Comparison of ENCODE assay signal across 34 cellular contexts in the genomic region with DNA sequence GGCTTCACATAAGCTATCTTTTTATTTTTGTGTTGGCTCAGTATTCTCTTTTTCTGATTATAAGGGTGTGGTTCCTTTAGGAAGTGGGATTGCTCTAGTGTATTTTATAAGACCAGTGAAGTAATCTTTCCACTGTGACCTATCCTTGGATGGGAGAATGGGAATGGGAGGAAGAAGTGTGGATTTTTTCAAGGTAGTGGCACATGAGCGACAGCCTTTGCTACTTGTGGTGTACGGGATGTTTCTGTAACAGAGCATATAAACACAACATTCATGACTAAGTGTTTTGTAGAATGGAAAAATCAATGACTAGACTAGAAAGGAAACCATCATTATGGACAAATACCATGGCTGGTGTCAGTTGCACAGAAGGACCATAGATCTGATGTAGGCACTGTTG.
DNase-seq lines count a peak whose midpoint lies in the region; ATAC-seq, FAIRE-seq and TF ChIP-seq lines count a peak whose summit lies in the region.
"Had no signal": no experiment of that assay in that cellular context is flagged by ENCODE, and none has a peak within 500 bp of the region (broad histone marks: within the 10 kb centered on the region; RNA-seq: fewer than 3 reads in every experiment).

No MANE protein-coding gene starts in this region.

- no peaks in the 10 kb centered on the region for H3K9me3 ChIP-seq in astrocyte (ENCODE audit: insufficient read depth, low read depth, low read length)
- H3K9me3 ChIP-seq in WERI-Rb-1 (ENCODE audit: severe bottlenecking): no peaks in the 10 kb centered on the region
- H3K9me3 ChIP-seq in naive thymus-derived CD4-positive, alpha-beta T cell (ENCODE audit: control insufficient read depth in 2 of 3, low read length in 3 of 3): no peaks in the 10 kb centered on the region
- H3K9me3 ChIP-seq: thoracic aorta, uterus had no signal

- no peak overlapping the region for H3K4me3 Mint-ChIP-seq in astrocyte (ENCODE audit: unreplicated experiment)
- no peak overlapping the region for H3K4me3 Mint-ChIP-seq in naive thymus-derived CD4-positive, alpha-beta T cell
- H3K4me3 Mint-ChIP-seq: activated naive CD8-positive, alpha-beta T cell treated with anti-CD3 and anti-CD28 coated beads, Interleukin-2, amount 50 U/mL, for 24 hours; activated T-cell treated with anti-CD3 and anti-CD28 coated beads, Interleukin-2, amount 50 U/mL, for 4 hours; CD4-positive, alpha-beta memory T cell; GM23338; memory B cell; T-helper 2 cell treated with Interferon-gamma antibody and Interleukin-4, amounts not matched to agents 5 μg/mL and 100 μg/mL, for 36 hours had no signal

- H3K36me3 Mint-ChIP-seq in astrocyte (ENCODE audit: low read depth, unreplicated experiment): no peaks in the 10 kb centered on the region
- H3K36me3 Mint-ChIP-seq in naive thymus-derived CD4-positive, alpha-beta T cell: no peaks in the 10 kb centered on the region
- H3K36me3 Mint-ChIP-seq: CD4-positive, alpha-beta memory T cell; memory B cell had no signal

- POLR2A ChIA-PET in naive thymus-derived CD4-positive, alpha-beta T cell (lab: Charles Lee): no interaction called here

- H3K9ac ChIP-seq in astrocyte (ENCODE audit: low read length): no peak overlapping the region

- CTCF ChIA-PET in naive thymus-derived CD4-positive, alpha-beta T cell (lab: Charles Lee): no interaction called here

- no peaks in the 10 kb centered on the region for H4K20me1 ChIP-seq in astrocyte (ENCODE audit: insufficient read depth, low read length)

- peaks cover 8% of the 10 kb centered on the region for H3K9me3 Mint-ChIP-seq in astrocyte (ENCODE audit: unreplicated experiment)
- peaks cover 0 to 18% (median 3%) of the 10 kb centered on the region in 11 donors for H3K9me3 Mint-ChIP-seq in naive thymus-derived CD4-positive, alpha-beta T cell
- H3K9me3 Mint-ChIP-seq: activated naive CD8-positive, alpha-beta T cell treated with anti-CD3 and anti-CD28 coated beads, Interleukin-2, amount 50 U/mL, for 24 hours; GM23338; T-helper 2 cell treated with Interferon-gamma antibody and Interleukin-4, amounts not matched to agents 5 μg/mL and 100 μg/mL, for 36 hours had no signal

- H3K4me1 Mint-ChIP-seq in astrocyte (ENCODE audit: low read depth, unreplicated experiment): no peaks in the 10 kb centered on the region
- H3K4me1 Mint-ChIP-seq in naive thymus-derived CD4-positive, alpha-beta T cell: no peaks in the 10 kb centered on the region
- H3K4me1 Mint-ChIP-seq: activated naive CD8-positive, alpha-beta T cell treated with anti-CD3 and anti-CD28 coated beads, Interleukin-2, amount 50 U/mL, for 24 hours; CD4-positive, alpha-beta memory T cell; GM23338; memory B cell had no signal

- H3K79me2 ChIP-seq in astrocyte (ENCODE audit: insufficient read depth, low read length): no peaks in the 10 kb centered on the region
- H3K79me2 ChIP-seq: hepatocyte had no signal

- no peak overlapping the region for H3K27ac Mint-ChIP-seq in astrocyte (ENCODE audit: unreplicated experiment)
- no peak overlapping the region for H3K27ac Mint-ChIP-seq in naive thymus-derived CD4-positive, alpha-beta T cell
- H3K27ac Mint-ChIP-seq: activated naive CD8-positive, alpha-beta T cell treated with anti-CD3 and anti-CD28 coated beads, Interleukin-2, amount 50 U/mL, for 24 hours; CD4-positive, alpha-beta memory T cell; GM23338; memory B cell; progenitor cell of endocrine pancreas; T-helper 2 cell treated with Interferon-gamma antibody and Interleukin-4, amounts not matched to agents 5 μg/mL and 100 μg/mL, for 36 hours had no signal

- intact Hi-C loops in Right ventricle myocardium superior (cut with DNase I): no loop called here
- intact Hi-C loops in cardiac septum (cut with DNase I): loop anchor here (10.0 kb wide), 1 partner anchor 111 kb away; no protein-coding TSS in a partner anchor
- intact Hi-C loops in naive thymus-derived CD4-positive, alpha-beta T cell (cut with micrococcal nuclease): no loop called here

- H3K4me2 ChIP-seq in astrocyte (ENCODE audit: low read length): no peak overlapping the region
- H3K4me2 ChIP-seq: GM23338, hepatocyte had no signal

- no peak overlapping the region for H2AFZ ChIP-seq in astrocyte (ENCODE audit: low read depth, low read length)
- H2AFZ ChIP-seq: GM23338, hepatocyte had no signal

- no peak for DNase-seq in Right ventricle myocardium superior
- DNase-seq in cardiac septum (ENCODE audit: low spot score): no peak
- peak; percentile 20 for DNase-seq in astrocyte (ENCODE audit: low read depth)
- peak; percentile 54 for DNase-seq in iris pigment epithelial cell (ENCODE audit: low read depth)
- DNase-seq in frontal cortex (ENCODE audit: low spot score in 2 of 2): no peak
- DNase-seq in WERI-Rb-1: no peak
- DNase-seq in MV-4-11 (lab: John Stamatoyannopoulos, UW): no peak
- DNase-seq in naive thymus-derived CD4-positive, alpha-beta T cell: no peak
- DNase-seq: activated CD4-positive, alpha-beta T cell treated with anti-CD3 and anti-CD28 coated beads for 4 hours; activated gamma-delta T cell treated with Interleukin-2 at 50 U/mL for 16 hours; activated naive CD8-positive, alpha-beta T cell treated with anti-CD3 and anti-CD28 coated beads, Interleukin-2, amount 50 U/mL, for 24 hours; activated T-cell treated with anti-CD3 and anti-CD28 coated beads, Interleukin-2, amount 50 U/mL, for 4 hours; CD4-positive, alpha-beta memory T cell; effector CD8-positive, alpha-beta T cell; EL; foreskin keratinocyte; Kasumi-1; left cardiac atrium; NCI-H1092; NCI-H2029; NCI-H226; NCI-H774; stimulated activated naive CD8-positive, alpha-beta T cell treated with anti-CD3 and anti-CD28 coated beads, Interleukin-15, Interleukin-2, amounts not matched to agents 100 U/mL and 50 U/mL, for 24 hours; uterus had no signal

- H3K4me3 ChIP-seq in astrocyte (ENCODE audit: insufficient read depth, low read depth, low read length) (no peak overlapping the region), WERI-Rb-1 (ENCODE audit: low read depth, low read length) (no peak overlapping the region)
- no peak overlapping the region for H3K4me3 ChIP-seq in naive thymus-derived CD4-positive, alpha-beta T cell (ENCODE audit: low read length)
- H3K4me3 ChIP-seq: GM23338, hepatocyte, thoracic aorta, uterus had no signal

- no peaks in the 10 kb centered on the region for H3K36me3 ChIP-seq in astrocyte (ENCODE audit: insufficient read depth, low read length)
- H3K36me3 ChIP-seq in WERI-Rb-1: no peaks in the 10 kb centered on the region
- no peaks in the 10 kb centered on the region for H3K36me3 ChIP-seq in naive thymus-derived CD4-positive, alpha-beta T cell (ENCODE audit: control insufficient read depth in 2 of 3, insufficient read depth in 3 of 3, low read length in 3 of 3)
- H3K36me3 ChIP-seq: thoracic aorta, uterus had no signal

- no peaks in the 10 kb centered on the region for H3K27me3 ChIP-seq in astrocyte (ENCODE audit: insufficient read depth, low read length)
- peaks cover 13% of the 10 kb centered on the region for H3K27me3 ChIP-seq in WERI-Rb-1 (ENCODE audit: insufficient read depth, low read depth, severe bottlenecking)
- H3K27me3 ChIP-seq in naive thymus-derived CD4-positive, alpha-beta T cell (ENCODE audit: control insufficient read depth in 2 of 2, insufficient read depth in 2 of 2, low read length in 2 of 2): no peaks in the 10 kb centered on the region
- H3K27me3 ChIP-seq: hepatocyte, uterus had no signal

- H3K4me1 ChIP-seq in astrocyte (ENCODE audit: insufficient read depth, low read length): no peaks in the 10 kb centered on the region
- no peaks in the 10 kb centered on the region for H3K4me1 ChIP-seq in naive thymus-derived CD4-positive, alpha-beta T cell (ENCODE audit: control insufficient read depth in 2 of 2, insufficient read depth in 2 of 2, low read length in 2 of 2)
- H3K4me1 ChIP-seq: foreskin keratinocyte, uterus had no signal

- ATAC-seq in Right ventricle myocardium superior (ENCODE audit: poor library complexity): peak; percentile 57
- no peak for ATAC-seq in naive thymus-derived CD4-positive, alpha-beta T cell
- ATAC-seq: activated naive CD8-positive, alpha-beta T cell treated with anti-CD3 and anti-CD28 coated beads, Interleukin-2, amount 50 U/mL, for 24 hours; activated T-cell treated with anti-CD3 and anti-CD28 coated beads, Interleukin-2, amount 50 U/mL, for 4 hours; foreskin keratinocyte; GM23338; HepG2; stimulated activated naive CD8-positive, alpha-beta T cell treated with anti-CD3 and anti-CD28 coated beads, Interleukin-15, Interleukin-2, amounts not matched to agents 100 U/mL and 50 U/mL, for 24 hours had no signal

- FAIRE-seq in astrocyte (lab: Jason Lieb, UNC) (peak; percentile 65), frontal cortex (lab: Jason Lieb, UNC) (no peak)
- FAIRE-seq: colon, GM12891, HepG2 had no signal

- no peak for TF ChIP-seq CTCF in astrocyte (IDR thresholded peaks at IDR 0.05; ENCODE audit: insufficient read depth, low read depth, low read length)
- no peak for TF ChIP-seq CTCF in WERI-Rb-1 (IDR thresholded peaks at IDR 0.05; ENCODE audit: low read depth, low read length)

- H3K27ac ChIP-seq in astrocyte (ENCODE audit: low read depth, low read length): no peak overlapping the region
- no peak overlapping the region for H3K27ac ChIP-seq in WERI-Rb-1
- no peak overlapping the region for H3K27ac ChIP-seq in naive thymus-derived CD4-positive, alpha-beta T cell (ENCODE audit: low read depth, low read length)
- H3K27ac ChIP-seq: epithelial cell of prostate, foreskin keratinocyte, hepatocyte, thoracic aorta, uterus had no signal

- peaks cover 36% of the 10 kb centered on the region for H3K27me3 Mint-ChIP-seq in astrocyte (ENCODE audit: low read depth, unreplicated experiment)
- H3K27me3 Mint-ChIP-seq in naive thymus-derived CD4-positive, alpha-beta T cell: peaks cover 0 to 30% (median 14%) of the 10 kb centered on the region in 5 donors
- H3K27me3 Mint-ChIP-seq: activated naive CD8-positive, alpha-beta T cell treated with anti-CD3 and anti-CD28 coated beads, Interleukin-2, amount 50 U/mL, for 24 hours had no signal

Comparison
In these comparisons a context has a peak if more than half of its experiments do, and no peak if none do; other contexts are left out.
1. DNase-seq: peak in astrocyte (single experiment) and iris pigment epithelial cell (single experiment); none in Right ventricle myocardium superior (single experiment), cardiac septum (single experiment), frontal cortex (0 of 2), WERI-Rb-1 (single experiment), MV-4-11 (single experiment) and naive thymus-derived CD4-positive, alpha-beta T cell (0 of 9).